Comparison of ENCODE assay signal across 9 cellular contexts in the genomic region with DNA sequence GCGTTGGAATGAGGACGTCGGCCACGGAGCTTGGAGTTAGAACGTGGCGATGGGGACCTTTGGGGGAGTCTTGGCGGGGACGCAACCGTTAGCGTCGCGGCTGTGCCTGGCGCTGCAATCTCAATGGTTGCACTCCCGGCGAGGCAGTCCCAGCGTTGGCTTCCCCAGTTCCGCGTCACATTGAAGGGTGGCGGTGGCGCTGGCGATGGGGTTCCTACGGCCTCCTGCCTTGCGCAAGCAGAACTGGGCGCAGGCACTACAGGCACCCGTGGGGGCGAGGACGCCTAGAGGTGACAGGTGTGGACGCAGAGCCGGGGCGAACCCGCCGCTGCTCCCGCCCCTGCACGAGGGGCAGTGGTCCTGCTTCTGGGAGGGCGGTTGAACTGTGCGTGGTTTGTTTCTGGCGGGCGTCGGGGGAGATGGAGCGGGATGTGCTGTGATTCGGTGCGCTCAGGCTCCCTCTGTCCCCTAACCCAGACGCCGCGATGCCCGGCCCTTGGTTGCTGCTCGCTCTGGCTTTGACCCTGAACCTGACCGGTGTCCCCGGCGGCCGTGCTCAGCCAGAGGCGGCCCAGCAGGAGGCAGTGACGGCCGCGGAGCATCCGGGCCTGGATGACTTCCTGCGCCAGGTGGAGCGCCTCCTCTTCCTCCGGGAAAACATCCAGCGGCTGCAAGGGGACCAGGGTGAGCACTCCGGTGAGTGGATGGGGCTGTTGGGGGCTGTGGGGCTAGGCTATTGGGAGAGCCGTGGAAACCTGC. TPM values are rescaled to one million over a fixed set of nuclear protein-coding genes. Genes with fewer than 3 reads are reported as not detected.
DNase-seq lines count a peak whose midpoint lies in the region; ATAC-seq and TF ChIP-seq lines count a peak whose summit lies in the region.
"Had no signal": no experiment of that assay in that cellular context is flagged by ENCODE, and none has a peak within 500 bp of the region (broad histone marks: within the 10 kb centered on the region; RNA-seq: fewer than 3 reads in every experiment).

No MANE protein-coding gene starts in this region.

- WGBS in smooth muscle cell (ENCODE audit: low lambda C conversion rate) = 4% methylated on average over 60 of the region's 62 CpGs

- H3K4me3 Mint-ChIP-seq in activated T-cell treated with anti-CD3 and anti-CD28 coated beads, Interleukin-2, amount 50 U/mL, for 24 hours = peak overlapping the region; percentile 61

- peak; percentile 44 for DNase-seq in activated T-cell treated with anti-CD3 and anti-CD28 coated beads, Interleukin-2, amount 50 U/mL, for 24 hours
- DNase-seq in smooth muscle cell (lab: John Stamatoyannopoulos, UW; ENCODE audit: unreplicated experiment) (no peak), MM.1S (no peak), GM20000 (ENCODE audit: low spot score) (no peak)

- H3K27me3 Mint-ChIP-seq in activated T-cell treated with anti-CD3 and anti-CD28 coated beads, Interleukin-2, amount 50 U/mL, for 24 hours = peaks cover 73% of the 10 kb centered on the region

- H3K4me1 Mint-ChIP-seq in activated T-cell treated with anti-CD3 and anti-CD28 coated beads, Interleukin-2, amount 50 U/mL, for 24 hours (ENCODE audit: low read depth) = peaks cover 8% of the 10 kb centered on the region

- H3K9me3 ChIP-seq in HUES48 (ENCODE audit: control insufficient read depth, insufficient read depth, low read length) (no peaks in the 10 kb centered on the region), iPS-15b (ENCODE audit: control insufficient read depth, insufficient read depth, low read length) (no peaks in the 10 kb centered on the region), smooth muscle cell (replicated peaks; ENCODE audit: low read depth) (no peaks in the 10 kb centered on the region), MM.1S (replicated peaks; ENCODE audit: insufficient read depth, low read length) (no peaks in the 10 kb centered on the region)

- no peak overlapping the region for H3K9ac ChIP-seq in HUES48 (ENCODE audit: low read depth, low read length)
- H3K9ac ChIP-seq in iPS-15b (ENCODE audit: low read depth, low read length) = no peak overlapping the region
- H3K9ac ChIP-seq in smooth muscle cell (ENCODE audit: low read depth) = no peak overlapping the region
- H3K9ac ChIP-seq in MM.1S (ENCODE audit: low read length) = no peak overlapping the region

- no peaks in the 10 kb centered on the region for H3K36me3 Mint-ChIP-seq in activated T-cell treated with anti-CD3 and anti-CD28 coated beads, Interleukin-2, amount 50 U/mL, for 24 hours (ENCODE audit: low read depth)

- H3K27ac ChIP-seq in HUES48 (ENCODE audit: low read depth, low read length) (no peak overlapping the region), smooth muscle cell (ENCODE audit: low read depth) (no peak overlapping the region), MM.1S (ENCODE audit: low read length) (no peak overlapping the region)

- no peaks in the 10 kb centered on the region for H4K20me1 ChIP-seq in smooth muscle cell (ENCODE audit: low read depth)
- H4K20me1 ChIP-seq in MM.1S (ENCODE audit: insufficient read depth, low read length) = no peaks in the 10 kb centered on the region

- H3K4me1 ChIP-seq in HUES48 (ENCODE audit: control insufficient read depth, insufficient read depth, low read length) = peaks cover 4% of the 10 kb centered on the region; the same call in 1 of the 2 replicates
- peaks cover 11% of the 10 kb centered on the region for H3K4me1 ChIP-seq in iPS-15b (ENCODE audit: control insufficient read depth, insufficient read depth, low read length)
- H3K4me1 ChIP-seq in smooth muscle cell (ENCODE audit: low read depth) = peaks cover 2% of the 10 kb centered on the region
- H3K4me1 ChIP-seq in MM.1S (ENCODE audit: low read length) = no peaks in the 10 kb centered on the region

- peak overlapping the region; percentile 82 for H3K4me2 ChIP-seq in smooth muscle cell
- H3K4me2 ChIP-seq in MM.1S (ENCODE audit: low read depth, low read length) = no peak overlapping the region

- H3K9me3 Mint-ChIP-seq in activated T-cell treated with anti-CD3 and anti-CD28 coated beads, Interleukin-2, amount 50 U/mL, for 24 hours = no peaks in the 10 kb centered on the region

- H2AFZ ChIP-seq in smooth muscle cell (ENCODE audit: low read depth) (no peak overlapping the region), MM.1S (ENCODE audit: low read length) (no peak overlapping the region)

- H3K4me3 ChIP-seq in HUES48 (ENCODE audit: low read depth, low read length) (peak overlapping the region; percentile 52), iPS-15b (ENCODE audit: low read depth, low read length) (peak overlapping the region; percentile 41), smooth muscle cell (peak overlapping the region; percentile 42), MM.1S (ENCODE audit: low read length) (no peak overlapping the region)

- H3F3A ChIP-seq in smooth muscle cell (ENCODE audit: low read depth) (no peaks in the 10 kb centered on the region), MM.1S (ENCODE audit: insufficient read depth, low read length) (no peaks in the 10 kb centered on the region)

- no peak for ATAC-seq in GM18867 (IDR thresholded peaks at IDR 0.05; ENCODE audit: unreplicated experiment)
- no peak for ATAC-seq in GM21526 (IDR thresholded peaks at IDR 0.05; ENCODE audit: low FRiP score, unreplicated experiment)

- H3K27me3 ChIP-seq in HUES48 (ENCODE audit: control insufficient read depth, insufficient read depth, low read length) = peaks cover 98% of the 10 kb centered on the region
- H3K27me3 ChIP-seq in iPS-15b (ENCODE audit: control insufficient read depth, insufficient read depth, low read length) = peaks cover 95% of the 10 kb centered on the region
- peaks cover 85% of the 10 kb centered on the region for H3K27me3 ChIP-seq in smooth muscle cell (ENCODE audit: low read depth)
- H3K27me3 ChIP-seq in MM.1S (replicated peaks; ENCODE audit: insufficient read depth, low read length) = peaks cover 10% of the 10 kb centered on the region

- no peaks in the 10 kb centered on the region for H3K36me3 ChIP-seq in HUES48 (ENCODE audit: control insufficient read depth, insufficient read depth, low read length)
- no peaks in the 10 kb centered on the region for H3K36me3 ChIP-seq in iPS-15b (ENCODE audit: control insufficient read depth, insufficient read depth, low read length)
- H3K36me3 ChIP-seq in smooth muscle cell (ENCODE audit: low read depth) = no peaks in the 10 kb centered on the region
- H3K36me3 ChIP-seq in MM.1S (replicated peaks; ENCODE audit: insufficient read depth, low read length) = no peaks in the 10 kb centered on the region

- H3K9me2 ChIP-seq in MM.1S (replicated peaks; ENCODE audit: insufficient read depth, low read length) = no peaks in the 10 kb centered on the region

- H3K79me2 ChIP-seq in smooth muscle cell (ENCODE audit: low read depth) (no peaks in the 10 kb centered on the region), MM.1S (ENCODE audit: low read length) (no peaks in the 10 kb centered on the region)

- TF ChIP-seq CTCF in smooth muscle cell (IDR thresholded peaks at IDR 0.05; ENCODE audit: borderline replicate concordance, insufficient read depth, poor library complexity, severe bottlenecking) = peak; percentile 7
- no peak for TF ChIP-seq CTCF in MM.1S (IDR thresholded peaks at IDR 0.05; ENCODE audit: low read length)
- TF ChIP-seq CTCF in GM20000 (IDR thresholded peaks at IDR 0.05; ENCODE audit: extremely low read depth, missing control alignments) = no peak

- no peak overlapping the region for H3K27ac Mint-ChIP-seq in activated T-cell treated with anti-CD3 and anti-CD28 coated beads, Interleukin-2, amount 50 U/mL, for 24 hours

RNA-seq across cellular contexts. Expression of a gene that starts 1.0 kb away (rescaled TPM):
- total RNA-seq in smooth muscle cell = not detected in 2 replicates
- not detected in 2 replicates for polyA plus RNA-seq in smooth muscle cell
- total RNA-seq: T-helper 1 cell treated with Interleukin-12 subunit alpha and Interleukin-12 subunit beta and Interleukin-4 antibody, amounts not matched to agents 30 ng/mL and 1 ng/mL, for 36 hours had no signal
